In the genomic region with DNA sequence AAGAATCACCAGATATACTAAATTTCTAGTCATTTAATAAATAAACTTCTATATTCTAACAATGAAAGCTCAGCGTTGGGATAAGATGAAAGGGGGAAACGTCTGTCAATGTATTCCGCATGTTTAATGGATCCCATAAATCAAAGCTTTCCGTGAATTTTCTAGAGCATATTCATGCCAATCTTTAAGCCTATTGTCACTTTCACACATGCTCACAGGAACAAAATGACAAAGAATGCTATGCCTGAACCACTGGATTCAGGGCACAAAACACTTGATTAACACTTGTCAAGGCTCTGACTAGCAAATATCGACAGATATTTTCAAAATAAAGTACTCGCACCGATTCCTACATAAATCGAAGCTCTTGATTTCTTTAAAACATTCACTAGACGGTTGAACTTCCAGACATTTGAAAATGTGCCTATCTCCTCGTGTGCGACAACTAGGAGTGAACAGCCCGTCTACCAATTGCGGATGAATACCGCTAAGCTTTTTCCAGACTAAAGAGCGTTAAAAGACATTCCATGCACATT, we compare ENCODE assay signal across 8 cellular contexts. TPM values are rescaled to one million over a fixed set of nuclear protein-coding genes. Genes with fewer than 3 reads are reported as not detected.
DNase-seq lines count a peak whose midpoint lies in the region; TF ChIP-seq lines count a peak whose summit lies in the region.

No MANE protein-coding gene starts in this region.

- DNase-seq in NCI-H2171 treated with DMSO at 0.1 percent for 48 hours (lab: John Stamatoyannopoulos, UW) = peak; percentile 73
- DNase-seq in NCI-H2171 (lab: John Stamatoyannopoulos, UW) = no peak
- peak; percentile 49 for DNase-seq in NCI-H748 treated with DMSO at 0.1 percent for 48 hours (lab: John Stamatoyannopoulos, UW)
- DNase-seq in dermis blood vessel endothelial cell = peak; percentile 35
- DNase-seq in nephron progenitor cell = no peak
- no peak for DNase-seq in DMS114 treated with DMSO at 0.1 percent for 48 hours (lab: John Stamatoyannopoulos, UW; ENCODE audit: unreplicated experiment)
- no peak for DNase-seq in GM13977 (ENCODE audit: low spot score)
- DNase-seq in 8988T = no peak

- peak overlapping the region; percentile 91 for H3K27ac Mint-ChIP-seq in nephron progenitor cell

- TF ChIP-seq CTCF in nephron progenitor cell (IDR thresholded peaks at IDR 0.05) (no peak), GM13977 (IDR thresholded peaks at IDR 0.05; ENCODE audit: extremely low read depth, insufficient read depth, missing control alignments) (no peak)

- H3K4me1 Mint-ChIP-seq in nephron progenitor cell = peaks cover 51% of the 10 kb centered on the region

- in situ Hi-C loops in GM13977 (cut with MboI; ENCODE audit: low pct_unique_long_range_greater_than_20kb, low sequenced_read_pairs, unreplicated experiment) = loop anchor here (5.0 kb wide), 1 partner anchor 258 kb away; no protein-coding TSS in a partner anchor

- H3K36me3 Mint-ChIP-seq in nephron progenitor cell (ENCODE audit: low read depth) = no peaks in the 10 kb centered on the region

- peak overlapping the region; percentile 94 for H3K4me3 Mint-ChIP-seq in nephron progenitor cell

- H3K9me3 Mint-ChIP-seq in nephron progenitor cell = no peaks in the 10 kb centered on the region

- no peaks in the 10 kb centered on the region for H3K27me3 Mint-ChIP-seq in nephron progenitor cell (ENCODE audit: low read depth, poor library complexity)

RNA-seq across cellular contexts. Expression of gene TLK1, which starts 1.8 kb away (rescaled TPM):
- 15.1 and 45.1 TPM in 2 replicates for total RNA-seq in dermis blood vessel endothelial cell

Comparison
In these comparisons a context has a peak if more than half of its experiments do, and no peak if none do; other contexts are left out.
1. DNase-seq: peak in NCI-H2171 treated with DMSO at 0.1 percent for 48 hours (single experiment), NCI-H748 treated with DMSO at 0.1 percent for 48 hours (single experiment) and dermis blood vessel endothelial cell (single experiment); none in NCI-H2171 (single experiment), nephron progenitor cell (single experiment), DMS114 treated with DMSO at 0.1 percent for 48 hours (single experiment), GM13977 (single experiment) and 8988T (single experiment).